ENCODE assay signal across 1 cellular context in the genomic region with DNA sequence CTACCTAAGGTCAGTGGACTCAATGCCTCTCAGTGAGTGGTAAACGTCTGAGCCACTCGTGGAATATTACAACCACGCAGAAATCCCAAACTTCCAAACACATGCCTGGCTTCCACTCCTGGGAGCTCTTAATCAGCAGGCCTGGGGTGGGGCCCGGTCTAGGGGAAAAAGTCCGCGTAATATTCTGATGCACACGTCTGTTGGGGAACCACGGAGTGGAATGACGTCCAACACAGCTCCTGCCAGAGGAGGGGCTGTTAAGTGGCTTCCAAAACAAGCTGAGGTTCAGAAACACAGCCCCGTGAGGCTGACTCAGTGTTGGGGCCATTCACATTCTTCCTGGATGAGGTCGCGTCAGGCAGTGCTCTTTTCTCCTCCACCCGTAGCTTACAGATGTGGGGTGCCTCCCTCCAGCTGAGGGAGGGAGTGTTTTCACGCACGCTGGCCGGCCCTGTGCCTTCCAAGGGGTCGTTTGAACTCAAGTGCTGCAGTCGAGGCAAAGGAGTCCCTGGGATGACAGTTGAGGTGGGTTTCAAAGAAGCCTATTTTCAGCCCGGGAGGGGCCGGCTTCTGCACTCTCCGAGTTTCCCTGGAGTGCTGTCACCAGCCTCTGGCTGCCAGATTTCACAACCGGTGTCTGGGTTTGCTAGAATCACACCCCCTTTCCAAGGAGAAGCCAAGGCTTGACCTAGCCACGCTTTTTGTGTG.
TF ChIP-seq lines count a peak whose summit lies in the region.

No MANE protein-coding gene starts in this region.

TF ChIP-seq in GM23338, 12 proteins besides CTCF, POLR2A, EP300 and RAD21 (continued from another document):
- TF ChIP-seq, protein P1, sequence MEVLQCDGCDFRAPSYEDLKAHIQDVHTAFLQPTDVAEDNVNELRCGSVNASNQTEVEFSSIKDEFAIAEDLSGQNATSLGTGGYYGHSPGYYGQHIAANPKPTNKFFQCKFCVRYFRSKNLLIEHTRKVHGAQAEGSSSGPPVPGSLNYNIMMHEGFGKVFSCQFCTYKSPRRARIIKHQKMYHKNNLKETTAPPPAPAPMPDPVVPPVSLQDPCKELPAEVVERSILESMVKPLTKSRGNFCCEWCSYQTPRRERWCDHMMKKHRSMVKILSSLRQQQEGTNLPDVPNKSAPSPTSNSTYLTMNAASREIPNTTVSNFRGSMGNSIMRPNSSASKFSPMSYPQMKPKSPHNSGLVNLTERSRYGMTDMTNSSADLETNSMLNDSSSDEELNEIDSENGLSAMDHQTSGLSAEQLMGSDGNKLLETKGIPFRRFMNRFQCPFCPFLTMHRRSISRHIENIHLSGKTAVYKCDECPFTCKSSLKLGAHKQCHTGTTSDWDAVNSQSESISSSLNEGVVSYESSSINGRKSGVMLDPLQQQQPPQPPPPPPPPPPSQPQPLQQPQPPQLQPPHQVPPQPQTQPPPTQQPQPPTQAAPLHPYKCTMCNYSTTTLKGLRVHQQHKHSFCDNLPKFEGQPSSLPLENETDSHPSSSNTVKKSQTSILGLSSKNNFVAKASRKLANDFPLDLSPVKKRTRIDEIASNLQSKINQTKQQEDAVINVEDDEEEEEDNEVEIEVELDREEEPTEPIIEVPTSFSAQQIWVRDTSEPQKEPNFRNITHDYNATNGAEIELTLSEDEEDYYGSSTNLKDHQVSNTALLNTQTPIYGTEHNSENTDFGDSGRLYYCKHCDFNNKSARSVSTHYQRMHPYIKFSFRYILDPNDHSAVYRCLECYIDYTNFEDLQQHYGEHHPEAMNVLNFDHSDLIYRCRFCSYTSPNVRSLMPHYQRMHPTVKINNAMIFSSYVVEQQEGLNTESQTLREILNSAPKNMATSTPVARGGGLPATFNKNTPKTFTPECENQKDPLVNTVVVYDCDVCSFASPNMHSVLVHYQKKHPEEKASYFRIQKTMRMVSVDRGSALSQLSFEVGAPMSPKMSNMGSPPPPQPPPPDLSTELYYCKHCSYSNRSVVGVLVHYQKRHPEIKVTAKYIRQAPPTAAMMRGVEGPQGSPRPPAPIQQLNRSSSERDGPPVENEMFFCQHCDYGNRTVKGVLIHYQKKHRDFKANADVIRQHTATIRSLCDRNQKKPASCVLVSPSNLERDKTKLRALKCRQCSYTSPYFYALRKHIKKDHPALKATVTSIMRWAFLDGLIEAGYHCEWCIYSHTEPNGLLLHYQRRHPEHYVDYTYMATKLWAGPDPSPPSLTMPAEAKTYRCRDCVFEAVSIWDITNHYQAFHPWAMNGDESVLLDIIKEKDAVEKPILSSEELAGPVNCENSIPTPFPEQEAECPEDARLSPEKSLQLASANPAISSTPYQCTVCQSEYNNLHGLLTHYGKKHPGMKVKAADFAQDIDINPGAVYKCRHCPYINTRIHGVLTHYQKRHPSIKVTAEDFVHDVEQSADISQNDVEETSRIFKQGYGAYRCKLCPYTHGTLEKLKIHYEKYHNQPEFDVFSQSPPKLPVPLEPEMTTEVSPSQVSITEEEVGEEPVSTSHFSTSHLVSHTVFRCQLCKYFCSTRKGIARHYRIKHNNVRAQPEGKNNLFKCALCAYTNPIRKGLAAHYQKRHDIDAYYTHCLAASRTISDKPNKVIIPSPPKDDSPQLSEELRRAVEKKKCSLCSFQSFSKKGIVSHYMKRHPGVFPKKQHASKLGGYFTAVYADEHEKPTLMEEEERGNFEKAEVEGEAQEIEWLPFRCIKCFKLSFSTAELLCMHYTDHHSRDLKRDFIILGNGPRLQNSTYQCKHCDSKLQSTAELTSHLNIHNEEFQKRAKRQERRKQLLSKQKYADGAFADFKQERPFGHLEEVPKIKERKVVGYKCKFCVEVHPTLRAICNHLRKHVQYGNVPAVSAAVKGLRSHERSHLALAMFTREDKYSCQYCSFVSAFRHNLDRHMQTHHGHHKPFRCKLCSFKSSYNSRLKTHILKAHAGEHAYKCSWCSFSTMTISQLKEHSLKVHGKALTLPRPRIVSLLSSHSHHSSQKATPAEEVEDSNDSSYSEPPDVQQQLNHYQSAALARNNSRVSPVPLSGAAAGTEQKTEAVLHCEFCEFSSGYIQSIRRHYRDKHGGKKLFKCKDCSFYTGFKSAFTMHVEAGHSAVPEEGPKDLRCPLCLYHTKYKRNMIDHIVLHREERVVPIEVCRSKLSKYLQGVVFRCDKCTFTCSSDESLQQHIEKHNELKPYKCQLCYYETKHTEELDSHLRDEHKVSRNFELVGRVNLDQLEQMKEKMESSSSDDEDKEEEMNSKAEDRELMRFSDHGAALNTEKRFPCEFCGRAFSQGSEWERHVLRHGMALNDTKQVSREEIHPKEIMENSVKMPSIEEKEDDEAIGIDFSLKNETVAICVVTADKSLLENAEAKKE (CRISPR knock-in tag; IDR thresholded peaks at IDR 0.05) = no peak
- no peak for TF ChIP-seq ZNF331 (CRISPR knock-in tag; IDR thresholded peaks at IDR 0.05; ENCODE audit: low read depth)
- no peak for TF ChIP-seq ZNF114 (CRISPR knock-in tag; IDR thresholded peaks at IDR 0.05)
- no peak for TF ChIP-seq STAT1 (IDR thresholded peaks at IDR 0.05; ENCODE audit: unreplicated experiment)
- no peak for TF ChIP-seq NANOG (IDR thresholded peaks at IDR 0.05; ENCODE audit: borderline replicate concordance)
- TF ChIP-seq, protein P2, sequence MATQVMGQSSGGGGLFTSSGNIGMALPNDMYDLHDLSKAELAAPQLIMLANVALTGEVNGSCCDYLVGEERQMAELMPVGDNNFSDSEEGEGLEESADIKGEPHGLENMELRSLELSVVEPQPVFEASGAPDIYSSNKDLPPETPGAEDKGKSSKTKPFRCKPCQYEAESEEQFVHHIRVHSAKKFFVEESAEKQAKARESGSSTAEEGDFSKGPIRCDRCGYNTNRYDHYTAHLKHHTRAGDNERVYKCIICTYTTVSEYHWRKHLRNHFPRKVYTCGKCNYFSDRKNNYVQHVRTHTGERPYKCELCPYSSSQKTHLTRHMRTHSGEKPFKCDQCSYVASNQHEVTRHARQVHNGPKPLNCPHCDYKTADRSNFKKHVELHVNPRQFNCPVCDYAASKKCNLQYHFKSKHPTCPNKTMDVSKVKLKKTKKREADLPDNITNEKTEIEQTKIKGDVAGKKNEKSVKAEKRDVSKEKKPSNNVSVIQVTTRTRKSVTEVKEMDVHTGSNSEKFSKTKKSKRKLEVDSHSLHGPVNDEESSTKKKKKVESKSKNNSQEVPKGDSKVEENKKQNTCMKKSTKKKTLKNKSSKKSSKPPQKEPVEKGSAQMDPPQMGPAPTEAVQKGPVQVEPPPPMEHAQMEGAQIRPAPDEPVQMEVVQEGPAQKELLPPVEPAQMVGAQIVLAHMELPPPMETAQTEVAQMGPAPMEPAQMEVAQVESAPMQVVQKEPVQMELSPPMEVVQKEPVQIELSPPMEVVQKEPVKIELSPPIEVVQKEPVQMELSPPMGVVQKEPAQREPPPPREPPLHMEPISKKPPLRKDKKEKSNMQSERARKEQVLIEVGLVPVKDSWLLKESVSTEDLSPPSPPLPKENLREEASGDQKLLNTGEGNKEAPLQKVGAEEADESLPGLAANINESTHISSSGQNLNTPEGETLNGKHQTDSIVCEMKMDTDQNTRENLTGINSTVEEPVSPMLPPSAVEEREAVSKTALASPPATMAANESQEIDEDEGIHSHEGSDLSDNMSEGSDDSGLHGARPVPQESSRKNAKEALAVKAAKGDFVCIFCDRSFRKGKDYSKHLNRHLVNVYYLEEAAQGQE (IDR thresholded peaks at IDR 0.05; ENCODE audit: unreplicated experiment) = no peak
- no peak for TF ChIP-seq POLR2AphosphoS5 (IDR thresholded peaks at IDR 0.05; ENCODE audit: low read depth)
- TF ChIP-seq EZH2phosphoT487 (IDR thresholded peaks at IDR 0.05; ENCODE audit: unreplicated experiment) = no peak
